Comparison of ENCODE assay signal across 7 cellular contexts in the genomic region with DNA sequence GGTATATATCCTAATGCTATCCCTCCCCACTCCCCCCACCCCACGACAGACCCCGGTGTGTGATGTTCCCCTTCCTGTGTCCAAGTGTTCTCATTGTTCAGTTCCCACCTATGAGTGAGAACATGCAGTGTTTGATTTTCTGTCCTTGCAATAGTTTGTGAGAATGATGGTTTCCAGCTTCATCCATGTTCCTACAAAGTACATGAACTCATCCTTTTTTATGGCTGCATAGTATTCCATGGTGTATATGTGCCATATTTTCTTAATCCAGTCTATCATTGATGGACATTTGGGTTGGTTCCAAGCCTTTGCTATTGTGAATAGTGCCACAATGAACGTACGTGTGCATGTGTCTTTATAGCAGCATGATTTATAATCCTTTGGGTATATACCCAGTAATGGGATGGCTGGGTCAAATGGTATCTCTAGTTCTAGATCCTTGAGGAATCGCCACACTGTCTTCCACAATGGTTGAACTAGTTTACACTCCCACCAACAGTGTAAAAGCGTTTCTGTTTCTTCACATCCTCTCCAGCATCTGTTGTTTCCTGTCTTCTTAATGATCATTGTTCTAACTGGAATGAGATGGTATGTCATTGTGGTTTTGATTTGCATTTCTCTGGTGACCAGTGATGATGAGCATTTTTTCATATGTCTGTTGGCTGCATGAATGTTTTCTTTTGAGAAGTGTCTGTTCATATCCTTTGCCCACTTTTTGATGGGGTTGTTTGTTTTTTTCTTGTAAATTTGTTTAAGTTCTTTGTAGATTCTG.
DNase-seq lines count a peak whose midpoint lies in the region; FAIRE-seq and TF ChIP-seq lines count a peak whose summit lies in the region.
"Not testable (repeated sequence)": the region's sequence is repeated elsewhere in the genome, so short reads cannot be mapped to it uniquely, and the experiment has no call there.

No MANE protein-coding gene starts in this region.

- H3K4me3 Mint-ChIP-seq in astrocyte (ENCODE audit: unreplicated experiment); stimulated activated naive CD8-positive, alpha-beta T cell treated with anti-CD3 and anti-CD28 coated beads, Interleukin-15, Interleukin-2, amounts not matched to agents 100 ng/mL and 50 ng/mL, for 24 hours: not testable (repeated sequence)

- H3K9me3 ChIP-seq in MM.1S (replicated peaks; ENCODE audit: insufficient read depth, low read length); astrocyte (ENCODE audit: insufficient read depth, low read depth, low read length): not testable (repeated sequence)

- not testable (repeated sequence) for H3K9me2 ChIP-seq in MM.1S (replicated peaks; ENCODE audit: insufficient read depth, low read length)

- not testable (repeated sequence) for H3K4me1 ChIP-seq in MM.1S (ENCODE audit: low read length); astrocyte (ENCODE audit: insufficient read depth, low read length)

- TF ChIP-seq CTCF in AG10803 (conservative IDR thresholded peaks at IDR 0.05; ENCODE audit: low read length); MM.1S (IDR thresholded peaks at IDR 0.05; ENCODE audit: low read length); astrocyte (IDR thresholded peaks at IDR 0.05; ENCODE audit: insufficient read depth, low read depth, low read length): not testable (repeated sequence)

- not testable (repeated sequence) for H3K79me2 ChIP-seq in MM.1S (ENCODE audit: low read length); astrocyte (ENCODE audit: insufficient read depth, low read length)

- not testable (repeated sequence) for H3K27ac Mint-ChIP-seq in astrocyte (ENCODE audit: unreplicated experiment)
- peak overlapping the region; percentile 47 for H3K27ac Mint-ChIP-seq in stimulated activated naive CD8-positive, alpha-beta T cell treated with anti-CD3 and anti-CD28 coated beads, Interleukin-15, Interleukin-2, amounts not matched to agents 100 ng/mL and 50 ng/mL, for 24 hours

- H3K9ac ChIP-seq in MM.1S (ENCODE audit: low read length); astrocyte (ENCODE audit: low read length): not testable (repeated sequence)

- H3K36me3 ChIP-seq in MM.1S (replicated peaks; ENCODE audit: insufficient read depth, low read length); astrocyte (ENCODE audit: insufficient read depth, low read length): not testable (repeated sequence)

- in situ Hi-C loops in KBM-7 (cut with MboI; ENCODE audit: low pct_unique_long_range_greater_than_20kb, low sequenced_read_pairs) = not testable (repeated sequence)

- not testable (repeated sequence) for H3K4me1 Mint-ChIP-seq in astrocyte (ENCODE audit: low read depth, unreplicated experiment)
- peaks cover 32% of the 10 kb centered on the region for H3K4me1 Mint-ChIP-seq in stimulated activated naive CD8-positive, alpha-beta T cell treated with anti-CD3 and anti-CD28 coated beads, Interleukin-15, Interleukin-2, amounts not matched to agents 100 ng/mL and 50 ng/mL, for 24 hours (ENCODE audit: low read depth)

- not testable (repeated sequence) for H2AFZ ChIP-seq in MM.1S (ENCODE audit: low read length); astrocyte (ENCODE audit: low read depth, low read length)

- not testable (repeated sequence) for H4K20me1 ChIP-seq in MM.1S (ENCODE audit: insufficient read depth, low read length); astrocyte (ENCODE audit: insufficient read depth, low read length)

- not testable (repeated sequence) for H3K4me2 ChIP-seq in MM.1S (ENCODE audit: low read depth, low read length); astrocyte (ENCODE audit: low read length)

- H3K27me3 ChIP-seq in MM.1S (replicated peaks; ENCODE audit: insufficient read depth, low read length); astrocyte (ENCODE audit: insufficient read depth, low read length): not testable (repeated sequence)

- H3K4me3 ChIP-seq in AG10803 (ENCODE audit: low read length); MM.1S (ENCODE audit: low read length); astrocyte (ENCODE audit: insufficient read depth, low read depth, low read length): not testable (repeated sequence)

- H3K27ac ChIP-seq in MM.1S (ENCODE audit: low read length); astrocyte (ENCODE audit: low read depth, low read length): not testable (repeated sequence)

- H3K27me3 Mint-ChIP-seq in astrocyte (ENCODE audit: low read depth, unreplicated experiment); stimulated activated naive CD8-positive, alpha-beta T cell treated with anti-CD3 and anti-CD28 coated beads, Interleukin-15, Interleukin-2, amounts not matched to agents 100 ng/mL and 50 ng/mL, for 24 hours: not testable (repeated sequence)

- H3K9me3 Mint-ChIP-seq in astrocyte (ENCODE audit: unreplicated experiment) = peaks cover 11% of the 10 kb centered on the region
- H3K9me3 Mint-ChIP-seq in stimulated activated naive CD8-positive, alpha-beta T cell treated with anti-CD3 and anti-CD28 coated beads, Interleukin-15, Interleukin-2, amounts not matched to agents 100 ng/mL and 50 ng/mL, for 24 hours = peaks cover 11% of the 10 kb centered on the region

- FAIRE-seq in astrocyte (lab: Jason Lieb, UNC) = not testable (repeated sequence)

- not testable (repeated sequence) for H3K36me3 Mint-ChIP-seq in astrocyte (ENCODE audit: low read depth, unreplicated experiment)
- peaks cover 48% of the 10 kb centered on the region for H3K36me3 Mint-ChIP-seq in stimulated activated naive CD8-positive, alpha-beta T cell treated with anti-CD3 and anti-CD28 coated beads, Interleukin-15, Interleukin-2, amounts not matched to agents 100 ng/mL and 50 ng/mL, for 24 hours (ENCODE audit: low read depth)

- not testable (repeated sequence) for H3F3A ChIP-seq in MM.1S (ENCODE audit: insufficient read depth, low read length)

- DNase-seq in AG10803 (ENCODE audit: low read depth) (peak; percentile 40), GM04503 (ENCODE audit: low read depth) (peak; percentile 14), KBM-7 (peak; percentile 7), MM.1S (peak; percentile 52), astrocyte (ENCODE audit: low read depth) (peak; percentile 18), foreskin melanocyte (peak; percentile 29)
